1 cellular context compared by ENCODE assay signal in genomic region chr1:60598055-60598910, GRCh38.
TF ChIP-seq lines count a peak whose summit lies in the region.

No MANE protein-coding gene starts in this region.

TF ChIP-seq in HEK293, 187 proteins besides CTCF, POLR2A, EP300 and RAD21 (continued from another document):
- TF ChIP-seq ZNF548 (tag by site-specific recombination; IDR thresholded peaks at IDR 0.05) (no peak), PRDM1 (tag by site-specific recombination; IDR thresholded peaks at IDR 0.05) (peak; percentile 56; the same call in 1 of the 2 replicates), ZNF513 (tag by site-specific recombination; IDR thresholded peaks at IDR 0.05) (no peak), BCL11B (tag by site-specific recombination; IDR thresholded peaks at IDR 0.05; ENCODE audit: low read depth) (no peak), ZEB2 (tag by site-specific recombination; IDR thresholded peaks at IDR 0.05) (no peak)
TF ChIP-seq in HEK293: peak in this region for 2.
